ENCODE assay signal across 8 cellular contexts in genomic region chr1:86774305-86775304, GRCh38.
A peak's percentile ranks its signal among the peaks of the same experiment; 100 is the strongest.
DNase-seq lines count a peak whose midpoint lies in the region; ATAC-seq, FAIRE-seq and TF ChIP-seq lines count a peak whose summit lies in the region.

No MANE protein-coding gene starts in this region.

- no peaks in the 10 kb centered on the region for H3K9me3 Mint-ChIP-seq in activated naive CD4-positive, alpha-beta T cell treated with anti-CD3 and anti-CD28 coated beads, Interleukin-2, amount 50 U/mL, for 24 hours

- ATAC-seq in GM21529 (IDR thresholded peaks at IDR 0.05; ENCODE audit: unreplicated experiment) (peak; percentile 98), gastrocnemius medialis (peak; percentile 93 to 95)

- FAIRE-seq in D721Med (lab: Jason Lieb, UNC): no peak

- in situ Hi-C loops in gastrocnemius medialis (cut with MboI; ENCODE audit: low sequenced_read_pairs in 4 of 4): no loop called here

- peaks cover 8% of the 10 kb centered on the region for H3F3A ChIP-seq in DOHH2 (ENCODE audit: control insufficient read depth, insufficient read depth)

- no peaks in the 10 kb centered on the region for H3K9me3 ChIP-seq in DOHH2 (ENCODE audit: control insufficient read depth, insufficient read depth, low read length)
- no peaks in the 10 kb centered on the region for H3K9me3 ChIP-seq in HUES48 (ENCODE audit: control insufficient read depth, insufficient read depth, low read length)
- H3K9me3 ChIP-seq in OCI-LY7 (ENCODE audit: low read length): no peaks in the 10 kb centered on the region
- no peaks in the 10 kb centered on the region for H3K9me3 ChIP-seq in right atrium auricular region
- no peaks in the 10 kb centered on the region for H3K9me3 ChIP-seq in gastrocnemius medialis

- TF ChIP-seq CTCF in DOHH2 (IDR thresholded peaks at IDR 0.05; ENCODE audit: low read depth, low read length, poor library complexity, severe bottlenecking) (no peak), OCI-LY7 (conservative IDR thresholded peaks at IDR 0.05; ENCODE audit: low read length) (no peak), right atrium auricular region (IDR thresholded peaks at IDR 0.05) (no peak), gastrocnemius medialis (IDR thresholded peaks at IDR 0.05 in 4 of 5, conservative IDR thresholded peaks at IDR 0.05 in 1 of 5) (no peak), D721Med (IDR thresholded peaks at IDR 0.05; ENCODE audit: insufficient read depth, missing control alignments) (no peak)

- peak overlapping the region; percentile 84 for H3K4me2 ChIP-seq in DOHH2 (ENCODE audit: low read length)
- H3K4me2 ChIP-seq in OCI-LY7 (ENCODE audit: low read length): peak overlapping the region; percentile 84

- POLR2A ChIA-PET in OCI-LY7 (lab: Charles Lee): interaction anchor here (0.6 to 2.4 kb wide), 16 partner anchors 10 to 555 kb away, joined by 3 to 9 read pairs (median 3); partner anchors contain the start of genes HS2ST1 and SELENOF

- H4K20me1 ChIP-seq in DOHH2 (ENCODE audit: control insufficient read depth, insufficient read depth, low read depth, low read length) (no peaks in the 10 kb centered on the region), OCI-LY7 (ENCODE audit: insufficient read depth, low read length) (no peaks in the 10 kb centered on the region)

- H3K4me1 ChIP-seq in DOHH2 (ENCODE audit: control insufficient read depth, low read length): peaks cover 37% of the 10 kb centered on the region
- H3K4me1 ChIP-seq in HUES48 (ENCODE audit: control insufficient read depth, insufficient read depth, low read length): peaks cover 20% of the 10 kb centered on the region
- H3K4me1 ChIP-seq in OCI-LY7 (ENCODE audit: insufficient read depth, low read length, poor library complexity, severe bottlenecking): peaks cover 47% of the 10 kb centered on the region
- H3K4me1 ChIP-seq in right atrium auricular region: peaks cover 0 to 28% of the 10 kb centered on the region in 2 donors
- peaks cover 32 to 44% of the 10 kb centered on the region in 2 donors for H3K4me1 ChIP-seq in gastrocnemius medialis

- H3K4me3 ChIP-seq in DOHH2 (ENCODE audit: low read length) (peak overlapping the region; percentile 57), HUES48 (ENCODE audit: low read depth, low read length) (0 out of 2 replicates have a peak overlapping the region, but pooled peaks have one; percentile 7), OCI-LY7 (ENCODE audit: low read depth, low read length, poor library complexity, severe bottlenecking) (peak overlapping the region; percentile 56), right atrium auricular region (no peak overlapping the region), gastrocnemius medialis (peak overlapping the region; percentile 2 to 31 (median 22))

- DNase-seq in OCI-LY7 (ENCODE audit: low spot score) (peak; percentile 93), right atrium auricular region (ENCODE audit: low spot score) (peak; percentile 84), gastrocnemius medialis (peak; percentile 85 to 95), D721Med (ENCODE audit: insufficient read length, low spot score) (no peak)

- BruUV-seq in OCI-LY7 (replicated peaks; lab: Mats Ljungman, UMichigan): no TSS peak

- peak overlapping the region; percentile 15 for H3K27ac Mint-ChIP-seq in activated naive CD4-positive, alpha-beta T cell treated with anti-CD3 and anti-CD28 coated beads, Interleukin-2, amount 50 U/mL, for 24 hours

- peak; percentile 53 to 70 for TF ChIP-seq POLR2A in gastrocnemius medialis (IDR thresholded peaks at IDR 0.05)

- H3K4me3 Mint-ChIP-seq in activated naive CD4-positive, alpha-beta T cell treated with anti-CD3 and anti-CD28 coated beads, Interleukin-2, amount 50 U/mL, for 24 hours: peak overlapping the region; percentile 32

- no peaks in the 10 kb centered on the region for H3K9me2 ChIP-seq in DOHH2 (replicated peaks; ENCODE audit: control insufficient read depth, low read length)
- no peaks in the 10 kb centered on the region for H3K9me2 ChIP-seq in OCI-LY7 (ENCODE audit: insufficient read depth, low read length)

- H3K27ac ChIP-seq in DOHH2 (ENCODE audit: low read depth, low read length) (peak overlapping the region; percentile 79), HUES48 (ENCODE audit: low read depth, low read length) (peak overlapping the region; percentile 58), OCI-LY7 (ENCODE audit: low read depth, low read length, poor library complexity, severe bottlenecking) (peak overlapping the region; percentile 89), right atrium auricular region (peak overlapping the region; percentile 47 to 83), gastrocnemius medialis (peak overlapping the region; percentile 86 to 94 (median 90))

- no peaks in the 10 kb centered on the region for H3K27me3 ChIP-seq in DOHH2 (ENCODE audit: control insufficient read depth, low read length)
- H3K27me3 ChIP-seq in HUES48 (ENCODE audit: control insufficient read depth, insufficient read depth, low read length): no peaks in the 10 kb centered on the region
- no peaks in the 10 kb centered on the region for H3K27me3 ChIP-seq in right atrium auricular region
- no peaks in the 10 kb centered on the region for H3K27me3 ChIP-seq in gastrocnemius medialis

- no peaks in the 10 kb centered on the region for H3K27me3 Mint-ChIP-seq in activated naive CD4-positive, alpha-beta T cell treated with anti-CD3 and anti-CD28 coated beads, Interleukin-2, amount 50 U/mL, for 24 hours

- intact Hi-C loops in OCI-LY7 (cut with micrococcal nuclease; ENCODE audit: unreplicated experiment): loop anchor here (1.0 to 10.0 kb wide), 4 partner anchors 58 to 280 kb away; partner anchors contain the start of genes HS2ST1 and SELENOF
- intact Hi-C loops in gastrocnemius medialis (cut with DNase I; ENCODE audit: low total_unique reads): loop anchor here (2.0 to 5.0 kb wide), 2 partner anchors 57 to 140 kb away; partner anchors contain the start of genes HS2ST1 and SELENOF

- H3K36me3 ChIP-seq in DOHH2 (ENCODE audit: control insufficient read depth, low read length) (no peaks in the 10 kb centered on the region), HUES48 (ENCODE audit: control insufficient read depth, insufficient read depth, low read length) (no peaks in the 10 kb centered on the region), OCI-LY7 (ENCODE audit: insufficient read depth, low read length) (no peaks in the 10 kb centered on the region), right atrium auricular region (no peaks in the 10 kb centered on the region), gastrocnemius medialis (no peaks in the 10 kb centered on the region)

- no peak overlapping the region for H3K9ac ChIP-seq in HUES48 (ENCODE audit: low read depth, low read length)

- H3K36me3 Mint-ChIP-seq in activated naive CD4-positive, alpha-beta T cell treated with anti-CD3 and anti-CD28 coated beads, Interleukin-2, amount 50 U/mL, for 24 hours: no peaks in the 10 kb centered on the region

- no peaks in the 10 kb centered on the region for H3K79me2 ChIP-seq in DOHH2 (ENCODE audit: control insufficient read depth, low read length)
- 0 out of 2 replicates have a peak, but pooled peaks cover 4% of the 10 kb centered on the region for H3K79me2 ChIP-seq in OCI-LY7 (ENCODE audit: insufficient read depth, low read depth, low read length)

- peak overlapping the region; percentile 83 for H2AFZ ChIP-seq in OCI-LY7 (ENCODE audit: low read length)

- CTCF ChIA-PET in OCI-LY7 (lab: Charles Lee; ENCODE audit: unreplicated experiment): no interaction called here

- peaks cover 24% of the 10 kb centered on the region for H3K4me1 Mint-ChIP-seq in activated naive CD4-positive, alpha-beta T cell treated with anti-CD3 and anti-CD28 coated beads, Interleukin-2, amount 50 U/mL, for 24 hours

Comparison
In these comparisons a context has a peak if more than half of its experiments do, and no peak if none do; other contexts are left out.
1. H3K4me3 ChIP-seq: peak in DOHH2 (single experiment), HUES48 (single experiment), OCI-LY7 (single experiment) and gastrocnemius medialis (4 of 4); none in right atrium auricular region (0 of 2).
2. Peak in every context shown above with its lines, with median percentiles within 50 percentile points of each other: H3K27ac ChIP-seq.